In the genomic region with DNA sequence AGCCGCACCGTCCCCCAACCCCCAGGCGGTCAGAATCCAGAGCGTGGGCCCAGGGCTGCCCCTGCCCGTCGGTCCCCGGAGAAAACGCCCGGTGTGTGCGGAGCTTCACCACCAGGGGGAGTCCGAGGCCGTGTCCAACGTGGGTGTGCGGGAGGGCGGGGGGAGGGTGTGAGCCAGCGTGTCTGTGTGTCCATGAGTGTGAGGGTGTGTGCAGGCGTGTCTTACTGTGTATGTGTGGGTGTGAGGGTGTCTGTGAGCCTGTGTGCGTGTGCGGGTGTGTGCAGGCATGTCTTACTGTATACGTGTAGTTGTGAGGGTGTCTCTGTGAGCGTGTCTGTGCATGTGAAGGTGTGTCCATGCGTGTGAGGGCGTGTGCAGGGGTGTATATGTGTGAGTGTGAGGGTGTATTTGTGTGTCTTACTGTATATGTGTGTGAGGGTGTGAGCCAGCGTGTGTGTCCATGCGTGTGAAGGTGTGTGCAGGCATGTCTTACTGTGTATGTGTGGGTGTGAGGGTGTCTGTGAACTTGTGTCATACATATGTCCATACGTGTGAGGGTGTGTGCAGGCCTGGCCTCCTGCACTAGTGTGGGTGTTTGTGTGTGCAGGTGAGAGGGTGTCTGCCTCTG, we compare ENCODE assay signal across 8 cellular contexts. TPM values are rescaled to one million over a fixed set of nuclear protein-coding genes. Genes with fewer than 3 reads are reported as not detected.
DNase-seq lines count a peak whose midpoint lies in the region; ATAC-seq and TF ChIP-seq lines count a peak whose summit lies in the region.

No MANE protein-coding gene starts in this region.

- H3K4me3 ChIP-seq in CD8-positive, alpha-beta memory T cell (ENCODE audit: low read length): no peak overlapping the region
- no peak overlapping the region for H3K4me3 ChIP-seq in RWPE2 (ENCODE audit: severe bottlenecking)
- no peak overlapping the region for H3K4me3 ChIP-seq in fibroblast of villous mesenchyme (ENCODE audit: low read depth, low read length)
- no peak overlapping the region for H3K4me3 ChIP-seq in suprapubic skin

- peak overlapping the region in 1 of 7 donors; percentile 28 for H3K4me3 Mint-ChIP-seq in CD8-positive, alpha-beta memory T cell

- no peaks in the 10 kb centered on the region for H3K9me3 ChIP-seq in CD8-positive, alpha-beta memory T cell (ENCODE audit: low read length)
- H3K9me3 ChIP-seq in RWPE2 (ENCODE audit: severe bottlenecking) (no peaks in the 10 kb centered on the region), suprapubic skin (no peaks in the 10 kb centered on the region)

- DNase-seq in CD8-positive, alpha-beta memory T cell: peak; percentile 58 to 81 (median 69)
- DNase-seq in HUDEP-2 (lab: John Stamatoyannopoulos, UW; ENCODE audit: unreplicated experiment in 76 of 76) (peak in 67 of 76 experiments; percentile 12 to 87 (median 68)), RWPE2 (ENCODE audit: low spot score) (no peak), fibroblast of villous mesenchyme (ENCODE audit: low read depth) (peak; percentile 53), omental fat pad (ENCODE audit: low spot score) (peak; percentile 79), suprapubic skin (ENCODE audit: low spot score in 2 of 2) (peak; percentile 84 to 88)
- DNase-seq in activated effector memory CD4-positive, alpha-beta T cell treated with Interleukin-2 at 50 U/mL for 16 hours: peak; percentile 67

- no peaks in the 10 kb centered on the region for H3K27me3 ChIP-seq in CD8-positive, alpha-beta memory T cell (ENCODE audit: insufficient read depth, low read length, poor library complexity, severe bottlenecking)
- H3K27me3 ChIP-seq in RWPE2 (ENCODE audit: insufficient read depth, poor library complexity, severe bottlenecking) (no peaks in the 10 kb centered on the region), suprapubic skin (peaks cover 25% of the 10 kb centered on the region)

- TF ChIP-seq CTCF in RWPE2 (IDR thresholded peaks at IDR 0.05; ENCODE audit: poor library complexity, severe bottlenecking) (peak; percentile 99), fibroblast of villous mesenchyme (IDR thresholded peaks at IDR 0.05; ENCODE audit: insufficient read depth, low read depth, low read length) (peak; percentile 82), omental fat pad (IDR thresholded peaks at IDR 0.05) (peak in 1 of 3 donors; percentile 73), suprapubic skin (IDR thresholded peaks at IDR 0.05) (peak; percentile 85 to 89)

- CTCF ChIA-PET in CD8-positive, alpha-beta memory T cell (lab: Charles Lee): interaction anchor here (0.6 to 2.3 kb wide), 16 partner anchors 9 to 508 kb away, joined by 3 to 15 read pairs (median 4); a partner anchor contains a TSS

- H3K27me3 Mint-ChIP-seq in CD8-positive, alpha-beta memory T cell: peaks cover 3% of the 10 kb centered on the region in 2 donors

- H3K27ac Mint-ChIP-seq in CD8-positive, alpha-beta memory T cell: peak overlapping the region in 5 of 8 donors; percentile 1 to 79 (median 63)

- H3K4me1 ChIP-seq in CD8-positive, alpha-beta memory T cell (ENCODE audit: insufficient read depth, low read length): no peaks in the 10 kb centered on the region
- H3K4me1 ChIP-seq in RWPE2 (ENCODE audit: insufficient read depth, poor library complexity, severe bottlenecking) (no peaks in the 10 kb centered on the region), suprapubic skin (peaks cover 28% of the 10 kb centered on the region)

- peaks cover 13 to 23% (median 20%) of the 10 kb centered on the region in 3 donors for H3K4me1 Mint-ChIP-seq in CD8-positive, alpha-beta memory T cell

- TF ChIP-seq POLR2A in suprapubic skin (IDR thresholded peaks at IDR 0.05): no peak

- ATAC-seq in RWPE2 (ENCODE audit: low read depth) (peak; percentile 49), omental fat pad (ENCODE audit: low FRiP score) (peak; percentile 62), GM21367 (IDR thresholded peaks at IDR 0.05; ENCODE audit: unreplicated experiment) (no peak)

- TF ChIP-seq EP300 in suprapubic skin (IDR thresholded peaks at IDR 0.05): no peak

- H3K27ac ChIP-seq in CD8-positive, alpha-beta memory T cell (ENCODE audit: low read depth, low read length): no peak overlapping the region
- no peak overlapping the region for H3K27ac ChIP-seq in RWPE2 (ENCODE audit: poor library complexity, severe bottlenecking)
- H3K27ac ChIP-seq in suprapubic skin: no peak overlapping the region

- 37% methylated on average over 11 of the region's 26 CpGs for WGBS in suprapubic skin

- POLR2A ChIA-PET in CD8-positive, alpha-beta memory T cell (lab: Charles Lee): interaction anchor here (0.7 kb wide), 1 partner anchor 294 kb away, joined by 3 read pairs; no protein-coding TSS in a partner anchor

- H3K9me3 Mint-ChIP-seq in CD8-positive, alpha-beta memory T cell: no peaks in the 10 kb centered on the region

- H3K36me3 Mint-ChIP-seq in CD8-positive, alpha-beta memory T cell: no peaks in the 10 kb centered on the region

- H3K36me3 ChIP-seq in CD8-positive, alpha-beta memory T cell (ENCODE audit: insufficient read depth, low read length): no peaks in the 10 kb centered on the region
- H3K36me3 ChIP-seq in RWPE2 (ENCODE audit: low read depth) (no peaks in the 10 kb centered on the region), suprapubic skin (no peaks in the 10 kb centered on the region)

RNA-seq across cellular contexts. Expression of a gene that starts 24.6 kb away (rescaled TPM):
- not detected for total RNA-seq in CD8-positive, alpha-beta memory T cell
- not detected for polyA plus RNA-seq in CD8-positive, alpha-beta memory T cell
- total RNA-seq in fibroblast of villous mesenchyme: not detected in 2 replicates
- total RNA-seq in omental fat pad: 1 to 10 TPM; 1.3 to 3.7 (median 1.7) TPM
- 1 to 10 TPM in 3 of 4 donors, under 1 TPM in 1; 0.23 to 2.1 (median 1.2) TPM for total RNA-seq in suprapubic skin
